ENCODE assay signal across 18 cellular contexts in the genomic region with DNA sequence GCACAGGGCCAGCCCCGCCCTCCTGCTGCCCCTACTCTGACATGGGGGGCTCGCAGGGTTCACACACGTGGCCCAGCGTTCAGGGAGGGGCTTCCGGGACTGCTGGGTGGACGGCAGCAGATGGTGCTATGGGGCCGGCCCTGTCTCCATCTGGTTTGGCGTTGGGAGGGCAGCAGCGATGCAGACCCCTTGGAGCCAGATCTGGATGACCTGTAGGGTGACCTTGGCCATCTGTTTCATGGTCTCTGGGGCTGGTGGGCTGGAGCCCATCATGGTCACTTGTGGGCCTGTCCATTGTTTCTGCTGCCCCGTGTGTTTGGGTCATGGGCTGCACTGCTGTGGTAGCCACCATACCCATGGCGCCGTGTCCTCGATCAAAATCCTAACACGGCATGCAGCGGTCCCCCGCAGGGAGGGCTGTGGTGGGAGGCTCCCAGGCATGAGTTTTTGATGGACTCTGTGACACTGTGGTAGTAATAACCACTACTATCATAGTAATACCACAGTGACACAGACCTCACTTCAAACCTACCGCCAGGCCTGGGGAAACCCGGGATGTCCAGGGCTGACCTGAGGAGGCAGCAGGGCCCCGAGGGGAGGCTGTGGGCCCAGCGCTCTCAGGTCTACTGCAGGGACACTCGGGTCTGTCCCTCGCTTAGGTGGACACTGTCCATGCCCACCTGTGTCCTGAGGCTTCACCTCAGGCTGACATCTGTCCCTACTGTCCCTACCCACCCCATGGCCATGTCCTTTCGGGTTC.
DNase-seq lines count a peak whose midpoint lies in the region; ATAC-seq and TF ChIP-seq lines count a peak whose summit lies in the region.
"Had no signal": no experiment of that assay in that cellular context is flagged by ENCODE, and none has a peak within 500 bp of the region (broad histone marks: within the 10 kb centered on the region; RNA-seq: fewer than 3 reads in every experiment).

No MANE protein-coding gene starts in this region.

- H3K9me3 ChIP-seq in BE2C (no peaks in the 10 kb centered on the region), trophoblast cell (ENCODE audit: insufficient read depth, low read depth, low read length) (peaks cover 80% of the 10 kb centered on the region)
- H3K9me3 ChIP-seq: BLaER1 treated with 17β-estradiol and CSF1 and Interleukin-3, amounts not matched to agents 10 nM and 100 nM; SJSA1 had no signal

- H2BK120ac ChIP-seq in trophoblast cell (ENCODE audit: insufficient read depth, low read length, poor library complexity): no peak overlapping the region

- no peak overlapping the region for H4K8ac ChIP-seq in trophoblast cell (ENCODE audit: low read depth, low read length)

- no peak overlapping the region for H3K18ac ChIP-seq in trophoblast cell (ENCODE audit: low read length)

- H3K4me3 ChIP-seq in BE2C (ENCODE audit: low read depth, low read length): no peak overlapping the region
- H3K4me3 ChIP-seq in GM12875 (ENCODE audit: low read depth, low read length): peak overlapping the region; percentile 67
- H3K4me3 ChIP-seq in trophoblast cell (ENCODE audit: low read depth, low read length): no peak overlapping the region
- H3K4me3 ChIP-seq: BLaER1 treated with 17β-estradiol and CSF1 and Interleukin-3, amounts not matched to agents 10 nM and 100 nM; coronary artery; SJSA1 had no signal

- no peak overlapping the region for H2AK5ac ChIP-seq in trophoblast cell (ENCODE audit: low read length)

- ATAC-seq in sciatic nerve (no peak), HG02798 (IDR thresholded peaks at IDR 0.05; ENCODE audit: poor library complexity, unreplicated experiment) (no peak), GM18873 (IDR thresholded peaks at IDR 0.05; ENCODE audit: low FRiP score, unreplicated experiment) (no peak)
- ATAC-seq: activated T-helper 17 cell treated with anti-CD3 and anti-CD28 coated beads, Interleukin-2, amount 50 U/mL, for 72 hours had no signal

- H3K4ac ChIP-seq in trophoblast cell (ENCODE audit: low read depth, low read length): no peak overlapping the region

- no peak overlapping the region for H2BK12ac ChIP-seq in trophoblast cell (ENCODE audit: low read length)

- no peak overlapping the region for H3K14ac ChIP-seq in trophoblast cell (ENCODE audit: low read length)

- H2BK5ac ChIP-seq in trophoblast cell (ENCODE audit: low read depth, low read length, poor library complexity): no peak overlapping the region

- no peak overlapping the region for H2AFZ ChIP-seq in trophoblast cell (ENCODE audit: insufficient read depth, low read length, poor library complexity)

- no peak overlapping the region for H3K4me2 ChIP-seq in trophoblast cell (ENCODE audit: low read length)
- H3K4me2 ChIP-seq: BLaER1 treated with 17β-estradiol and CSF1 and Interleukin-3, amounts not matched to agents 10 nM and 100 nM had no signal

- no peaks in the 10 kb centered on the region for H3K79me2 ChIP-seq in trophoblast cell (ENCODE audit: control insufficient read depth, insufficient read depth, low read length, poor library complexity)

- no peaks in the 10 kb centered on the region for H3K79me1 ChIP-seq in trophoblast cell (ENCODE audit: low read length)

- no peak overlapping the region for H4K12ac ChIP-seq in trophoblast cell (ENCODE audit: low read depth, low read length)

- H3K27me3 ChIP-seq in BE2C (no peaks in the 10 kb centered on the region), trophoblast cell (ENCODE audit: insufficient read depth, low read length) (no peaks in the 10 kb centered on the region)
- H3K27me3 ChIP-seq: BLaER1 treated with 17β-estradiol and CSF1 and Interleukin-3, amounts not matched to agents 10 nM and 100 nM; SJSA1 had no signal

- TF ChIP-seq CTCF in BE2C (IDR thresholded peaks at IDR 0.05; ENCODE audit: low read depth, low read length) (no peak), GM12875 (IDR thresholded peaks at IDR 0.05; ENCODE audit: borderline replicate concordance, insufficient read depth, low read depth, low read length) (no peak)

- no CpG with 5 or more reads among the region's 23 CpGs for WGBS in trophoblast cell (ENCODE audit: extremely low coverage, insufficient coverage, insufficient read length)

- H3K36me3 ChIP-seq in BE2C (no peaks in the 10 kb centered on the region), trophoblast cell (ENCODE audit: control insufficient read depth in 1 of 2, insufficient read depth in 2 of 2, low read length in 2 of 2) (no peaks in the 10 kb centered on the region)
- H3K36me3 ChIP-seq: BLaER1 treated with 17β-estradiol and CSF1 and Interleukin-3, amounts not matched to agents 10 nM and 100 nM; SJSA1 had no signal

- peak; percentile 4 for DNase-seq in BE2C
- DNase-seq in islet precursor cell: peak; percentile 24
- DNase-seq in sciatic nerve (ENCODE audit: low spot score): peak; percentile 33
- no peak for DNase-seq in trophoblast cell
- DNase-seq: activated CD4-positive, alpha-beta T cell treated with anti-CD3 and anti-CD28 coated beads, Interleukin-2, amount 50 U/mL, for 4 hours; DMS153; erythroblast; mammary epithelial cell; NCI-H146; NCI-H446; retina had no signal

- H3K4me1 ChIP-seq in BE2C (peaks cover 15% of the 10 kb centered on the region), trophoblast cell (ENCODE audit: control insufficient read depth in 1 of 2, insufficient read depth in 2 of 2, low read length in 2 of 2) (no peaks in the 10 kb centered on the region)
- H3K4me1 ChIP-seq: BLaER1 treated with 17β-estradiol and CSF1 and Interleukin-3, amounts not matched to agents 10 nM and 100 nM; SJSA1 had no signal

- H3K27ac ChIP-seq in trophoblast cell (ENCODE audit: low read depth, low read length): no peak overlapping the region
- H3K27ac ChIP-seq: BLaER1 treated with 17β-estradiol and CSF1 and Interleukin-3, amounts not matched to agents 10 nM and 100 nM; coronary artery; SJSA1 had no signal

- H3K23ac ChIP-seq in trophoblast cell (ENCODE audit: low read length): no peak overlapping the region

- no peak overlapping the region for H4K91ac ChIP-seq in trophoblast cell (ENCODE audit: low read depth, low read length)

- intact Hi-C loops in sciatic nerve (cut with DNase I): no loop called here

- no peak overlapping the region for H3K9ac ChIP-seq in trophoblast cell (ENCODE audit: low read length)
- H3K9ac ChIP-seq: BLaER1 treated with 17β-estradiol and CSF1 and Interleukin-3, amounts not matched to agents 10 nM and 100 nM had no signal

Comparison
In these comparisons a context has a peak if more than half of its experiments do, and no peak if none do; other contexts are left out.
1. DNase-seq: peak in BE2C (single experiment), islet precursor cell (single experiment) and sciatic nerve (single experiment); none in trophoblast cell (0 of 2).